In genomic region chr19:35138305-35138799, GRCh38 we compare ENCODE assay signal across 1 cellular context.
TF ChIP-seq lines count a peak whose summit lies in the region.

No MANE protein-coding gene starts in this region.

TF ChIP-seq in HepG2, 621 proteins besides CTCF, POLR2A, EP300 and RAD21 (continues in another document):
- no peak for TF ChIP-seq YEATS2 (CRISPR knock-in tag; IDR thresholded peaks at IDR 0.05; ENCODE audit: borderline replicate concordance)
- peak; percentile 31; the same call in 1 of the 2 replicates for TF ChIP-seq ZZZ3 (CRISPR knock-in tag; IDR thresholded peaks at IDR 0.05; ENCODE audit: borderline replicate concordance)
- TF ChIP-seq ZBTB39 (CRISPR knock-in tag; IDR thresholded peaks at IDR 0.05) = 0 out of 2 replicates have a peak, but pooled peaks have one; percentile 47
- peak; percentile 23; the same call in 1 of the 2 replicates for TF ChIP-seq HOXA3 (CRISPR knock-in tag; IDR thresholded peaks at IDR 0.05)
- no peak for TF ChIP-seq ZNF333 (CRISPR knock-in tag; IDR thresholded peaks at IDR 0.05; ENCODE audit: borderline replicate concordance)
- no peak for TF ChIP-seq MLX (CRISPR knock-in tag; IDR thresholded peaks at IDR 0.05)
- TF ChIP-seq POLR2AphosphoS5 (IDR thresholded peaks at IDR 0.05; ENCODE audit: low read depth, low read length) = peak; percentile 50; the same call in 1 of the 2 replicates
- TF ChIP-seq ZFY (CRISPR knock-in tag; IDR thresholded peaks at IDR 0.05) = no peak
- TF ChIP-seq ZNF263 (CRISPR knock-in tag; IDR thresholded peaks at IDR 0.05) = peak; percentile 44
- TF ChIP-seq NFATC3 (CRISPR knock-in tag; IDR thresholded peaks at IDR 0.05) = no peak
- peak; percentile 6; the same call in 1 of the 2 replicates for TF ChIP-seq ZNF232 (CRISPR knock-in tag; IDR thresholded peaks at IDR 0.05; ENCODE audit: borderline replicate concordance)
- 0 out of 2 replicates have a peak, but pooled peaks have one; percentile 10 for TF ChIP-seq MED1 (CRISPR knock-in tag; IDR thresholded peaks at IDR 0.05)
- TF ChIP-seq ZNF136 (CRISPR knock-in tag; IDR thresholded peaks at IDR 0.05; ENCODE audit: low read depth) = peak; percentile 72; the same call in 1 of the 2 replicates
- TF ChIP-seq GABPB1 (CRISPR knock-in tag; IDR thresholded peaks at IDR 0.05) = 0 out of 2 replicates have a peak, but pooled peaks have one; percentile 4
- no peak for TF ChIP-seq CENPX (CRISPR knock-in tag; IDR thresholded peaks at IDR 0.05)
- TF ChIP-seq MTA1 (CRISPR knock-in tag; IDR thresholded peaks at IDR 0.05; ENCODE audit: borderline replicate concordance) = peak; percentile 47; the same call in 1 of the 2 replicates
- TF ChIP-seq BRCA1 (CRISPR knock-in tag; IDR thresholded peaks at IDR 0.05) = no peak
- TF ChIP-seq ZNF792 (CRISPR knock-in tag; IDR thresholded peaks at IDR 0.05) = no peak
- TF ChIP-seq ZNF672 (CRISPR knock-in tag; IDR thresholded peaks at IDR 0.05) = no peak
- TF ChIP-seq ZEB1 (IDR thresholded peaks at IDR 0.05; ENCODE audit: insufficient replicate concordance, low read depth) = peak; percentile 31
- TF ChIP-seq ZNF530 (CRISPR knock-in tag; IDR thresholded peaks at IDR 0.05; ENCODE audit: low read depth) = no peak
- TF ChIP-seq ZBTB38 (CRISPR knock-in tag; IDR thresholded peaks at IDR 0.05) = 0 out of 2 replicates have a peak, but pooled peaks have one; percentile 12
- TF ChIP-seq DRAP1 (CRISPR knock-in tag; IDR thresholded peaks at IDR 0.05) = no peak
- TF ChIP-seq SMARCE1 (IDR thresholded peaks at IDR 0.05; ENCODE audit: borderline replicate concordance) = no peak
- TF ChIP-seq ZSCAN9 (CRISPR knock-in tag; IDR thresholded peaks at IDR 0.05; ENCODE audit: borderline replicate concordance) = no peak
- TF ChIP-seq ZBTB8A (CRISPR knock-in tag; IDR thresholded peaks at IDR 0.05; ENCODE audit: borderline replicate concordance, low read depth) = no peak
- TF ChIP-seq TARDBP (CRISPR knock-in tag; IDR thresholded peaks at IDR 0.05) = 0 out of 2 replicates have a peak, but pooled peaks have one; percentile 6
- 0 out of 2 replicates have a peak, but pooled peaks have one; percentile 8 for TF ChIP-seq MXD4 (CRISPR knock-in tag; IDR thresholded peaks at IDR 0.05)
- no peak; the same call in 1 of the 2 replicates for TF ChIP-seq HNF4G (IDR thresholded peaks at IDR 0.05; ENCODE audit: borderline replicate concordance, low read depth, low read length)
- peak; percentile 45; the same call in 1 of the 2 replicates for TF ChIP-seq HNF4G (CRISPR knock-in tag; IDR thresholded peaks at IDR 0.05; ENCODE audit: borderline replicate concordance, low read depth)
- TF ChIP-seq HNF4A (CRISPR knock-in tag; IDR thresholded peaks at IDR 0.05) = peak; percentile 18; the same call in 1 of the 2 replicates
- no peak; the same call in 1 of the 2 replicates for TF ChIP-seq FUBP1 (CRISPR knock-in tag; IDR thresholded peaks at IDR 0.05; ENCODE audit: borderline replicate concordance)
- no peak for TF ChIP-seq KDM4B (CRISPR knock-in tag; IDR thresholded peaks at IDR 0.05)
- TF ChIP-seq ZBTB33 (CRISPR knock-in tag; IDR thresholded peaks at IDR 0.05) = peak; percentile 59; the same call in 1 of the 2 replicates
- 0 out of 2 replicates have a peak, but pooled peaks have one; percentile 14 for TF ChIP-seq ZNF572 (CRISPR knock-in tag; IDR thresholded peaks at IDR 0.05)
- no peak for TF ChIP-seq GABPA (IDR thresholded peaks at IDR 0.05; ENCODE audit: low read depth, low read length)
- TF ChIP-seq GABPA (CRISPR knock-in tag; IDR thresholded peaks at IDR 0.05; ENCODE audit: low read depth) = no peak
- no peak for TF ChIP-seq HIC2 (CRISPR knock-in tag; IDR thresholded peaks at IDR 0.05; ENCODE audit: low read depth)
- TF ChIP-seq ZNF646 (CRISPR knock-in tag; IDR thresholded peaks at IDR 0.05) = peak; percentile 95
- no peak for TF ChIP-seq SETDB1 (CRISPR knock-in tag; IDR thresholded peaks at IDR 0.05; ENCODE audit: borderline replicate concordance)
- TF ChIP-seq IRF9 (CRISPR knock-in tag; IDR thresholded peaks at IDR 0.05; ENCODE audit: borderline replicate concordance) = no peak
